Comparison of ENCODE assay signal across 15 cellular contexts in the genomic region with DNA sequence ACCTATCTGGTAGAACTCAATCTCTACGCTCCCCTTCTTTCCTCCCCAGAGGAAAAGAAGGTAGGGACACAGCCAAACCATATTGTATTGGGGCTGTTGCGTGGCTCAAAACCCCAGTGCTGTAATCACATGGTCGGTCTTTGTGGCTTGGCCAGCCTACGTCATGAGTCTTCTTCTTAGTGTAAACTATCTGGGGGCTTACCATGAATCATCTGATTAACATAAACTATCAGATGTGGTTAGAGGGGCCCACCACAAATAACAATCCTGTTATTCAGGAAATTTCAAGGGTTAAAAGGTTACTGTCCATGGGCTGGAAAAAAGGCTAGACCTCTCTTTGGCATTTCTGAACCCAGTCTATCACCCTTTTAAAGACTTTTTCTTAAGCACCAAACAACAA. TPM values are rescaled to one million over a fixed set of nuclear protein-coding genes. Genes with fewer than 3 reads are reported as not detected.
DNase-seq lines count a peak whose midpoint lies in the region; ATAC-seq and TF ChIP-seq lines count a peak whose summit lies in the region.
"Had no signal": no experiment of that assay in that cellular context is flagged by ENCODE, and none has a peak within 500 bp of the region (broad histone marks: within the 10 kb centered on the region; RNA-seq: fewer than 3 reads in every experiment).

No MANE protein-coding gene starts in this region.

- H3K27me3 ChIP-seq in brain microvascular endothelial cell (replicated peaks) = no peaks in the 10 kb centered on the region

- in situ Hi-C loops in brain microvascular endothelial cell (cut with HindIII; ENCODE audit: low pct_ligation_motif_present, low sequenced_read_pairs) = no loop called here

- no peak for TF ChIP-seq CTCF in brain microvascular endothelial cell (IDR thresholded peaks at IDR 0.05; ENCODE audit: low read depth, low read length, missing control alignments)

- peak in 1 of 2 donors; percentile 50 for ATAC-seq in activated T-cell treated with anti-CD3 and anti-CD28 coated beads, Interleukin-2, amount 50 U/mL, for 72 hours (replicated peaks in 1 of 2)
- ATAC-seq in activated T-cell treated with anti-CD3 and anti-CD28 coated beads, Interleukin-2, amount 50 U/mL, for 4 hours = no peak
- peak; percentile 47 for ATAC-seq in HG03565 (IDR thresholded peaks at IDR 0.05; ENCODE audit: unreplicated experiment)
- ATAC-seq in stimulated activated memory B cell treated with anti-CD40 and anti-IgM and Interleukin-4, amounts not matched to agents 10 μg/mL and 1 μg/mL and 100 μg/mL, for 72 hours = peak; percentile 50
- no peak for ATAC-seq in activated CD4-positive, alpha-beta T cell treated with anti-CD3 and anti-CD28 coated beads for 36 hours
- ATAC-seq: left lobe of liver had no signal

- no peak overlapping the region for H3K4me3 Mint-ChIP-seq in activated T-cell treated with anti-CD3 and anti-CD28 coated beads, Interleukin-2, amount 50 U/mL, for 72 hours
- H3K4me3 Mint-ChIP-seq in activated T-cell treated with anti-CD3 and anti-CD28 coated beads, Interleukin-2, amount 50 U/mL, for 4 hours = no peak overlapping the region
- H3K4me3 Mint-ChIP-seq in stimulated activated memory B cell treated with anti-CD40 and anti-IgM and Interleukin-4, amounts not matched to agents 10 μg/mL and 1 μg/mL and 100 μg/mL, for 72 hours = no peak overlapping the region
- H3K4me3 Mint-ChIP-seq in activated CD4-positive, alpha-beta T cell treated with anti-CD3 and anti-CD28 coated beads for 36 hours = no peak overlapping the region
- H3K4me3 Mint-ChIP-seq: activated B cell treated with CpG ODN at 0.5 μM for 24 hours; activated naive CD4-positive, alpha-beta T cell treated with anti-CD3 and anti-CD28 coated beads for 36 hours; CD8-positive, alpha-beta memory T cell; stimulated activated naive CD8-positive, alpha-beta T cell treated with anti-CD3 and anti-CD28 coated beads, Interleukin-15, Interleukin-2, amounts not matched to agents 100 ng/mL and 50 ng/mL, for 24 hours had no signal

- H3K27ac Mint-ChIP-seq in activated T-cell treated with anti-CD3 and anti-CD28 coated beads, Interleukin-2, amount 50 U/mL, for 72 hours = peak overlapping the region; percentile 79
- H3K27ac Mint-ChIP-seq in stimulated activated memory B cell treated with anti-CD40 and anti-IgM and Interleukin-4, amounts not matched to agents 10 μg/mL and 1 μg/mL and 100 μg/mL, for 72 hours = no peak overlapping the region
- no peak overlapping the region for H3K27ac Mint-ChIP-seq in activated CD4-positive, alpha-beta T cell treated with anti-CD3 and anti-CD28 coated beads for 36 hours
- H3K27ac Mint-ChIP-seq: activated B cell treated with CpG ODN at 0.5 μM for 24 hours; activated naive CD4-positive, alpha-beta T cell treated with anti-CD3 and anti-CD28 coated beads for 36 hours; stimulated activated naive CD8-positive, alpha-beta T cell treated with anti-CD3 and anti-CD28 coated beads, Interleukin-15, Interleukin-2, amounts not matched to agents 100 ng/mL and 50 ng/mL, for 24 hours had no signal

- no peaks in the 10 kb centered on the region for H3K36me3 ChIP-seq in brain microvascular endothelial cell (replicated peaks)

- peaks cover 2 to 3% of the 10 kb centered on the region in 2 donors for H3K9me3 Mint-ChIP-seq in activated T-cell treated with anti-CD3 and anti-CD28 coated beads, Interleukin-2, amount 50 U/mL, for 72 hours
- peaks cover 6% of the 10 kb centered on the region for H3K9me3 Mint-ChIP-seq in activated T-cell treated with anti-CD3 and anti-CD28 coated beads, Interleukin-2, amount 50 U/mL, for 4 hours
- H3K9me3 Mint-ChIP-seq in stimulated activated memory B cell treated with anti-CD40 and anti-IgM and Interleukin-4, amounts not matched to agents 10 μg/mL and 1 μg/mL and 100 μg/mL, for 72 hours = no peaks in the 10 kb centered on the region
- H3K9me3 Mint-ChIP-seq in activated CD4-positive, alpha-beta T cell treated with anti-CD3 and anti-CD28 coated beads for 36 hours (ENCODE audit: low read depth) = peaks cover 2% of the 10 kb centered on the region
- H3K9me3 Mint-ChIP-seq: activated naive CD4-positive, alpha-beta T cell treated with anti-CD3 and anti-CD28 coated beads for 36 hours had no signal

- CTCF ChIA-PET in activated CD4-positive, alpha-beta T cell treated with anti-CD3 and anti-CD28 coated beads for 36 hours (lab: Charles Lee) = no interaction called here

- H3K27me3 Mint-ChIP-seq in activated T-cell treated with anti-CD3 and anti-CD28 coated beads, Interleukin-2, amount 50 U/mL, for 72 hours (ENCODE audit: low read depth) = no peaks in the 10 kb centered on the region
- no peaks in the 10 kb centered on the region for H3K27me3 Mint-ChIP-seq in activated T-cell treated with anti-CD3 and anti-CD28 coated beads, Interleukin-2, amount 50 U/mL, for 4 hours (ENCODE audit: low read depth)
- H3K27me3 Mint-ChIP-seq in stimulated activated memory B cell treated with anti-CD40 and anti-IgM and Interleukin-4, amounts not matched to agents 10 μg/mL and 1 μg/mL and 100 μg/mL, for 72 hours = no peaks in the 10 kb centered on the region
- H3K27me3 Mint-ChIP-seq in activated CD4-positive, alpha-beta T cell treated with anti-CD3 and anti-CD28 coated beads for 36 hours = no peaks in the 10 kb centered on the region
- H3K27me3 Mint-ChIP-seq: activated B cell treated with CpG ODN at 0.5 μM for 24 hours; CD8-positive, alpha-beta memory T cell; stimulated activated naive CD8-positive, alpha-beta T cell treated with anti-CD3 and anti-CD28 coated beads, Interleukin-15, Interleukin-2, amounts not matched to agents 100 ng/mL and 50 ng/mL, for 24 hours had no signal

- no peak overlapping the region for H3K4me3 ChIP-seq in brain microvascular endothelial cell (ENCODE audit: low read depth, low read length)

- peak in 1 of 2 donors; percentile 5 for DNase-seq in activated T-cell treated with anti-CD3 and anti-CD28 coated beads, Interleukin-2, amount 50 U/mL, for 72 hours
- DNase-seq in activated T-cell treated with anti-CD3 and anti-CD28 coated beads, Interleukin-2, amount 50 U/mL, for 4 hours = no peak
- DNase-seq in brain microvascular endothelial cell = peak; percentile 81
- no peak for DNase-seq in activated naive CD4-positive, alpha-beta T cell (lab: John Stamatoyannopoulos, UW)
- DNase-seq in activated CD4-positive, alpha-beta T cell treated with anti-CD3 and anti-CD28 coated beads for 36 hours = no peak
- DNase-seq in NCI-H446 (lab: John Stamatoyannopoulos, UW) = no peak
- DNase-seq: activated B cell treated with CpG ODN at 0.5 μM for 24 hours; activated naive CD4-positive, alpha-beta T cell treated with anti-CD3 and anti-CD28 coated beads for 36 hours; NCI-H2029; NCI-H69 had no signal

- no peak overlapping the region for H3K27ac ChIP-seq in brain microvascular endothelial cell

- POLR2A ChIA-PET in activated CD4-positive, alpha-beta T cell treated with anti-CD3 and anti-CD28 coated beads for 36 hours (lab: Charles Lee) = no interaction called here

- peaks cover 4% of the 10 kb centered on the region for H3K4me1 Mint-ChIP-seq in activated T-cell treated with anti-CD3 and anti-CD28 coated beads, Interleukin-2, amount 50 U/mL, for 72 hours (ENCODE audit: low read depth)
- H3K4me1 Mint-ChIP-seq in activated T-cell treated with anti-CD3 and anti-CD28 coated beads, Interleukin-2, amount 50 U/mL, for 4 hours (ENCODE audit: low read depth) = no peaks in the 10 kb centered on the region
- peaks cover 5% of the 10 kb centered on the region for H3K4me1 Mint-ChIP-seq in stimulated activated memory B cell treated with anti-CD40 and anti-IgM and Interleukin-4, amounts not matched to agents 10 μg/mL and 1 μg/mL and 100 μg/mL, for 72 hours
- H3K4me1 Mint-ChIP-seq in activated CD4-positive, alpha-beta T cell treated with anti-CD3 and anti-CD28 coated beads for 36 hours = no peaks in the 10 kb centered on the region

- peaks cover 2 to 14% of the 10 kb centered on the region in 2 donors for H3K36me3 Mint-ChIP-seq in activated T-cell treated with anti-CD3 and anti-CD28 coated beads, Interleukin-2, amount 50 U/mL, for 72 hours (ENCODE audit: insufficient read depth in 2 of 2)
- H3K36me3 Mint-ChIP-seq in activated T-cell treated with anti-CD3 and anti-CD28 coated beads, Interleukin-2, amount 50 U/mL, for 4 hours (ENCODE audit: insufficient read depth) = peaks cover 54% of the 10 kb centered on the region
- H3K36me3 Mint-ChIP-seq in stimulated activated memory B cell treated with anti-CD40 and anti-IgM and Interleukin-4, amounts not matched to agents 10 μg/mL and 1 μg/mL and 100 μg/mL, for 72 hours = peaks cover 58% of the 10 kb centered on the region
- peaks cover 33% of the 10 kb centered on the region for H3K36me3 Mint-ChIP-seq in activated CD4-positive, alpha-beta T cell treated with anti-CD3 and anti-CD28 coated beads for 36 hours (ENCODE audit: low read depth)

- intact Hi-C loops in activated CD4-positive, alpha-beta T cell treated with anti-CD3 and anti-CD28 coated beads for 36 hours (cut with DNase I, micrococcal nuclease) = no loop called here

RNA-seq across cellular contexts. Expression of a gene that starts 49.5 kb away (rescaled TPM):
- 1 to 10 TPM; 1.6 to 1.9 TPM for total RNA-seq in activated T-cell treated with anti-CD3 and anti-CD28 coated beads, Interleukin-2, amount 50 U/mL, for 72 hours
- under 1 TPM; 0.48 to 0.61 (median 0.57) TPM for total RNA-seq in activated T-cell treated with anti-CD3 and anti-CD28 coated beads, Interleukin-2, amount 50 U/mL, for 4 hours
- total RNA-seq in activated CD4-positive, alpha-beta T cell treated with anti-CD3 and anti-CD28 coated beads for 36 hours = under 1 TPM; 0.55 to 0.56 TPM

Comparison
In these comparisons a context has a peak if more than half of its experiments do, and no peak if none do; other contexts are left out.
1. ATAC-seq: peak in HG03565 (single experiment) and stimulated activated memory B cell treated with anti-CD40 and anti-IgM and Interleukin-4, amounts not matched to agents 10 μg/mL and 1 μg/mL and 100 μg/mL, for 72 hours (single experiment); none in activated T-cell treated with anti-CD3 and anti-CD28 coated beads, Interleukin-2, amount 50 U/mL, for 4 hours (0 of 2) and activated CD4-positive, alpha-beta T cell treated with anti-CD3 and anti-CD28 coated beads for 36 hours (single experiment).